In genomic region chr19:7191946-7192691, GRCh38 we compare ENCODE assay signal across 12 cellular contexts.
A peak's percentile ranks its signal among the peaks of the same experiment; 100 is the strongest.
DNase-seq lines count a peak whose midpoint lies in the region; ATAC-seq and TF ChIP-seq lines count a peak whose summit lies in the region.
"Had no signal": no experiment of that assay in that cellular context is flagged by ENCODE, and none has a peak within 500 bp of the region (broad histone marks: within the 10 kb centered on the region; RNA-seq: fewer than 3 reads in every experiment).

No MANE protein-coding gene starts in this region.

- peak; percentile 67 for ATAC-seq in CD8-positive, alpha-beta T cell
- ATAC-seq in activated CD8-positive, alpha-beta T cell treated with anti-CD3 and anti-CD28 coated beads, Interleukin-2, amount 10 ng/mL, durations not matched to agents 7 days and 5 days = peak; percentile 64
- peak; percentile 69 for ATAC-seq in naive thymus-derived CD4-positive, alpha-beta T cell
- no peak for ATAC-seq in esophagus mucosa
- ATAC-seq in HG03378 (IDR thresholded peaks at IDR 0.05; ENCODE audit: unreplicated experiment) = no peak

- CTCF ChIA-PET in CD8-positive, alpha-beta T cell (lab: Charles Lee) = interaction anchor here (1.4 kb wide), 1 partner anchor 14 kb away, joined by 5 read pairs; no protein-coding TSS in a partner anchor
- CTCF ChIA-PET in activated CD8-positive, alpha-beta T cell treated with anti-CD3 and anti-CD28 coated beads, Interleukin-2, amount 10 ng/mL, durations not matched to agents 7 days and 5 days (lab: Charles Lee) = interaction anchor here (0.7 to 0.9 kb wide), 2 partner anchors 9 to 1619 kb away, joined by 3 read pairs; no protein-coding TSS in a partner anchor
- CTCF ChIA-PET in naive thymus-derived CD4-positive, alpha-beta T cell (lab: Charles Lee) = interaction anchor here (0.6 to 1.0 kb wide), 3 partner anchors 10 to 710 kb away, joined by 3 to 4 read pairs (median 4); no protein-coding TSS in a partner anchor

- intact Hi-C loops in CD8-positive, alpha-beta T cell (cut with DNase I, micrococcal nuclease) = loop anchor here (2.0 to 10.0 kb wide), 4 partner anchors 149 to 767 kb away; partner anchors contain the start of genes KHSRP (in 1 of the 2), PCP2 (in 1 of the 2), PNPLA6 (in 1 of the 2) and STXBP2 (in 1 of the 2)
- intact Hi-C loops in naive thymus-derived CD4-positive, alpha-beta T cell (cut with micrococcal nuclease) = loop anchor here in 1 of 2 donors (10.0 kb wide), 1 partner anchor 1113 kb away; the partner anchor contains the start of gene CD320

- DNase-seq in CD8-positive, alpha-beta T cell = peak; percentile 8 to 66 (median 45)
- DNase-seq in LHCN-M2 (ENCODE audit: low read depth) = peak; percentile 35
- peak; percentile 76 for DNase-seq in activated CD8-positive, alpha-beta T cell treated with anti-CD3 and anti-CD28 coated beads, Interleukin-2, amount 10 ng/mL, durations not matched to agents 7 days and 5 days
- peak in 8 of 9 donors; percentile 34 to 74 (median 66) for DNase-seq in naive thymus-derived CD4-positive, alpha-beta T cell
- DNase-seq in inferior parietal cortex (ENCODE audit: extremely low spot score) = no peak
- no peak for DNase-seq in GOT3 (lab: John Stamatoyannopoulos, UW)
- DNase-seq: DMS79, SW 1271, thyroid gland had no signal

- peaks cover 26% of the 10 kb centered on the region for H3K4me1 ChIP-seq in CD8-positive, alpha-beta T cell (ENCODE audit: insufficient read depth, low read length)
- peaks cover 21 to 22% of the 10 kb centered on the region in 2 donors for H3K4me1 ChIP-seq in naive thymus-derived CD4-positive, alpha-beta T cell (ENCODE audit: control insufficient read depth in 2 of 2, insufficient read depth in 2 of 2, low read length in 2 of 2)

- H3K4me1 Mint-ChIP-seq in CD8-positive, alpha-beta T cell (ENCODE audit: low read depth) = peaks cover 19% of the 10 kb centered on the region
- peaks cover 28% of the 10 kb centered on the region for H3K4me1 Mint-ChIP-seq in activated CD8-positive, alpha-beta T cell treated with anti-CD3 and anti-CD28 coated beads, Interleukin-2, amount 10 ng/mL, durations not matched to agents 7 days and 5 days (ENCODE audit: low read depth)
- H3K4me1 Mint-ChIP-seq in naive thymus-derived CD4-positive, alpha-beta T cell = peaks cover 12 to 29% (median 24%) of the 10 kb centered on the region in 7 donors

- H3K27me3 ChIP-seq in CD8-positive, alpha-beta T cell (ENCODE audit: insufficient read depth, low read length) = no peaks in the 10 kb centered on the region
- H3K27me3 ChIP-seq in naive thymus-derived CD4-positive, alpha-beta T cell (ENCODE audit: control insufficient read depth in 2 of 2, insufficient read depth in 2 of 2, low read length in 2 of 2) = no peaks in the 10 kb centered on the region
- H3K27me3 ChIP-seq: neutrophil, thyroid gland had no signal

- H3K9me3 ChIP-seq in CD8-positive, alpha-beta T cell (ENCODE audit: low read length) = no peaks in the 10 kb centered on the region
- H3K9me3 ChIP-seq in naive thymus-derived CD4-positive, alpha-beta T cell (ENCODE audit: control insufficient read depth in 2 of 3, low read length in 3 of 3) = no peaks in the 10 kb centered on the region
- H3K9me3 ChIP-seq: neutrophil, thyroid gland had no signal

- POLR2A ChIA-PET in CD8-positive, alpha-beta T cell (lab: Charles Lee) = interaction anchor here (0.6 to 1.4 kb wide), 2 partner anchors 12 to 32 kb away, joined by 3 read pairs; no protein-coding TSS in a partner anchor
- POLR2A ChIA-PET in activated CD8-positive, alpha-beta T cell treated with anti-CD3 and anti-CD28 coated beads, Interleukin-2, amount 10 ng/mL, durations not matched to agents 7 days and 5 days (lab: Charles Lee) = interaction anchor here (1.0 kb wide), 2 partner anchors 93 to 158 kb away, joined by 3 read pairs; no protein-coding TSS in a partner anchor
- POLR2A ChIA-PET in naive thymus-derived CD4-positive, alpha-beta T cell (lab: Charles Lee) = interaction anchor here (0.7 to 0.8 kb wide), 3 partner anchors 9 to 445 kb away, joined by 3 to 6 read pairs (median 4); no protein-coding TSS in a partner anchor

- TF ChIP-seq CTCF in CD8-positive, alpha-beta T cell (IDR thresholded peaks at IDR 0.05) = no peak

- peak overlapping the region; percentile 75 for H3K27ac Mint-ChIP-seq in CD8-positive, alpha-beta T cell
- no peak overlapping the region for H3K27ac Mint-ChIP-seq in activated CD8-positive, alpha-beta T cell treated with anti-CD3 and anti-CD28 coated beads, Interleukin-2, amount 10 ng/mL, durations not matched to agents 7 days and 5 days
- H3K27ac Mint-ChIP-seq in naive thymus-derived CD4-positive, alpha-beta T cell = peak overlapping the region in 8 of 9 donors; percentile 45 to 90 (median 78)

- no peaks in the 10 kb centered on the region for H3K36me3 ChIP-seq in CD8-positive, alpha-beta T cell (ENCODE audit: insufficient read depth, low read length)
- H3K36me3 ChIP-seq in naive thymus-derived CD4-positive, alpha-beta T cell (ENCODE audit: control insufficient read depth in 2 of 3, insufficient read depth in 3 of 3, low read length in 3 of 3) = no peaks in the 10 kb centered on the region
- H3K36me3 ChIP-seq: neutrophil, thyroid gland had no signal

- H3K27ac ChIP-seq in CD8-positive, alpha-beta T cell (ENCODE audit: low read depth, low read length) = no peak overlapping the region
- H3K27ac ChIP-seq in naive thymus-derived CD4-positive, alpha-beta T cell (ENCODE audit: low read depth, low read length) = no peak overlapping the region
- H3K27ac ChIP-seq: neutrophil, thyroid gland had no signal

- H3K4me3 Mint-ChIP-seq in CD8-positive, alpha-beta T cell = peak overlapping the region; percentile 65
- peak overlapping the region; percentile 43 for H3K4me3 Mint-ChIP-seq in activated CD8-positive, alpha-beta T cell treated with anti-CD3 and anti-CD28 coated beads, Interleukin-2, amount 10 ng/mL, durations not matched to agents 7 days and 5 days
- peak overlapping the region; percentile 48 to 78 (median 75) for H3K4me3 Mint-ChIP-seq in naive thymus-derived CD4-positive, alpha-beta T cell

- H3K27me3 Mint-ChIP-seq in CD8-positive, alpha-beta T cell (ENCODE audit: low read depth) = no peaks in the 10 kb centered on the region
- H3K27me3 Mint-ChIP-seq in activated CD8-positive, alpha-beta T cell treated with anti-CD3 and anti-CD28 coated beads, Interleukin-2, amount 10 ng/mL, durations not matched to agents 7 days and 5 days (ENCODE audit: low read depth) = peaks cover 16% of the 10 kb centered on the region
- peaks cover 0 to 40% (median 0%) of the 10 kb centered on the region in 5 donors for H3K27me3 Mint-ChIP-seq in naive thymus-derived CD4-positive, alpha-beta T cell

- H3K36me3 Mint-ChIP-seq in CD8-positive, alpha-beta T cell = no peaks in the 10 kb centered on the region
- H3K36me3 Mint-ChIP-seq in activated CD8-positive, alpha-beta T cell treated with anti-CD3 and anti-CD28 coated beads, Interleukin-2, amount 10 ng/mL, durations not matched to agents 7 days and 5 days (ENCODE audit: low read depth) = no peaks in the 10 kb centered on the region
- no peaks in the 10 kb centered on the region for H3K36me3 Mint-ChIP-seq in naive thymus-derived CD4-positive, alpha-beta T cell

- H3K4me3 ChIP-seq in CD8-positive, alpha-beta T cell (ENCODE audit: low read depth, low read length) = peak overlapping the region; percentile 23
- no peak overlapping the region for H3K4me3 ChIP-seq in naive thymus-derived CD4-positive, alpha-beta T cell (ENCODE audit: low read length)
- H3K4me3 ChIP-seq: thyroid gland had no signal

- no peaks in the 10 kb centered on the region for H3K9me3 Mint-ChIP-seq in CD8-positive, alpha-beta T cell
- no peaks in the 10 kb centered on the region for H3K9me3 Mint-ChIP-seq in activated CD8-positive, alpha-beta T cell treated with anti-CD3 and anti-CD28 coated beads, Interleukin-2, amount 10 ng/mL, durations not matched to agents 7 days and 5 days (ENCODE audit: insufficient read depth)
- H3K9me3 Mint-ChIP-seq in naive thymus-derived CD4-positive, alpha-beta T cell = peaks cover 0 to 4% (median 0%) of the 10 kb centered on the region in 11 donors

Comparison
In these comparisons a context has a peak if more than half of its experiments do, and no peak if none do; other contexts are left out.
1. ATAC-seq: peak in CD8-positive, alpha-beta T cell (single experiment), activated CD8-positive, alpha-beta T cell treated with anti-CD3 and anti-CD28 coated beads, Interleukin-2, amount 10 ng/mL, durations not matched to agents 7 days and 5 days (single experiment) and naive thymus-derived CD4-positive, alpha-beta T cell (single experiment); none in esophagus mucosa (single experiment) and HG03378 (single experiment).
2. DNase-seq: peak in CD8-positive, alpha-beta T cell (7 of 7), LHCN-M2 (single experiment), activated CD8-positive, alpha-beta T cell treated with anti-CD3 and anti-CD28 coated beads, Interleukin-2, amount 10 ng/mL, durations not matched to agents 7 days and 5 days (single experiment) and naive thymus-derived CD4-positive, alpha-beta T cell (8 of 9); none in inferior parietal cortex (single experiment) and GOT3 (single experiment).
3. Peak in every context shown above with its lines, with median percentiles within 50 percentile points of each other: H3K4me3 Mint-ChIP-seq.